ENCODE assay signal across 11 cellular contexts in the genomic region with DNA sequence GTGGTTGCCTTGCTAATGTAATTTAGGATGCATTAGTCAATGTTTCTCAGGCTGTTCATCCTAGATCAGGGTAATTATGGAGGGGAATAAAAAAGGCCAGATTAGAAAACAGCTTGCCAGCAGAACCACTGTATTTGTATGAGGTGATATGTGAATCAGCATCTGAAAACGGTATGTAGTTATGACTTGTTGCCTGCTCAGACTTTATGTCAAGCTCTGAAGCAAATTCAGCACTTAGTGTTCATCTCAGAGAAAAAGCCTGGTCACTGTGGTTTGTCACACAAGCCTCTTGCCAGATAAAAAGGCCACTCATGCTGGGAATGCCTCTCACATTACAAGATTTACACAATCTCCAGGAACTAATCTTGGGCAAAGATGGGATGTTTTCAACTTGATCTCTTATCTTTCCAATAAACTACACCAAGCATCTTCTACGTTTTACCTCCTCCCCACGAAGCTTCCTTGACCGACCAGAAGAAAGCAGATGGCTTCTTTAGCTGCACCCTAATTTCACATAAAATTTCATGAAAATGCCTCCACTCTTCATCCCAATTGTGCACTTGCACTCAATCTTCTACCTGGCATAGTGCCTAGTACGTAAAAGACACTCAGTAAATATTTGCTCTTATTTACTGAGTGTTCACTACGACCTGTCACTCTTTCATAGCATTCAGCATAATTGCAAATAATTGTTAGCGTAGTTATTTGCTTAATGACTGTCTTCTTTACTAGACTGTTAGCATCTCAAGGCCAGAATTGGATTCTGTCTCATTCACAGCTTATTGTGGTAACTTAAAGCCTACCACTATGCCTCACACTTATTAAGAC.
A peak's percentile ranks its signal among the peaks of the same experiment; 100 is the strongest.
DNase-seq lines count a peak whose midpoint lies in the region; ATAC-seq and TF ChIP-seq lines count a peak whose summit lies in the region.
"Had no signal": no experiment of that assay in that cellular context is flagged by ENCODE, and none has a peak within 500 bp of the region (broad histone marks: within the 10 kb centered on the region; RNA-seq: fewer than 3 reads in every experiment).

No MANE protein-coding gene starts in this region.

- POLR2A ChIA-PET in activated CD8-positive, alpha-beta T cell treated with anti-CD3 and anti-CD28 coated beads for 36 hours (lab: Charles Lee), result no interaction called here

- intact Hi-C loops in activated CD8-positive, alpha-beta T cell treated with anti-CD3 and anti-CD28 coated beads for 36 hours (cut with micrococcal nuclease), result no loop called here

- peaks cover 3% of the 10 kb centered on the region for H3K4me1 Mint-ChIP-seq in activated CD8-positive, alpha-beta T cell treated with anti-CD3 and anti-CD28 coated beads for 36 hours (ENCODE audit: low read depth)

- peak; percentile 14 for DNase-seq in AG08396 (ENCODE audit: low spot score)
- peak; percentile 29 for DNase-seq in HS-5 (ENCODE audit: low read depth)
- peak; percentile 84 for DNase-seq in NCI-H774 (lab: John Stamatoyannopoulos, UW)
- DNase-seq in fibroblast of villous mesenchyme (ENCODE audit: low read depth), result peak; percentile 56
- no peak for DNase-seq in T-helper 1 cell
- no peak for DNase-seq in activated CD8-positive, alpha-beta T cell treated with anti-CD3 and anti-CD28 coated beads for 36 hours
- DNase-seq: activated naive CD4-positive, alpha-beta T cell treated with anti-CD3 and anti-CD28 coated beads, Interleukin-2, amount 50 U/mL, for 16 hours; NCI-H1694 treated with DMSO at 0.1 percent for 48 hours; T1000 had no signal

- CTCF ChIA-PET in activated CD8-positive, alpha-beta T cell treated with anti-CD3 and anti-CD28 coated beads for 36 hours (lab: Charles Lee), result no interaction called here

- no peak for TF ChIP-seq CTCF in fibroblast of villous mesenchyme (IDR thresholded peaks at IDR 0.05; ENCODE audit: insufficient read depth, low read depth, low read length)
- TF ChIP-seq CTCF in activated CD8-positive, alpha-beta T cell treated with anti-CD3 and anti-CD28 coated beads for 36 hours (IDR thresholded peaks at IDR 0.05), result no peak

- no peak for ATAC-seq in HG03565 (IDR thresholded peaks at IDR 0.05; ENCODE audit: unreplicated experiment)
- ATAC-seq in activated CD8-positive, alpha-beta T cell treated with anti-CD3 and anti-CD28 coated beads for 36 hours, result no peak
- no peak for ATAC-seq in HG02973 (IDR thresholded peaks at IDR 0.05; ENCODE audit: unreplicated experiment)

- no peak overlapping the region for H3K4me3 Mint-ChIP-seq in activated CD8-positive, alpha-beta T cell treated with anti-CD3 and anti-CD28 coated beads for 36 hours

- no peak overlapping the region for H3K27ac Mint-ChIP-seq in activated CD8-positive, alpha-beta T cell treated with anti-CD3 and anti-CD28 coated beads for 36 hours

- H3K36me3 Mint-ChIP-seq in activated CD8-positive, alpha-beta T cell treated with anti-CD3 and anti-CD28 coated beads for 36 hours (ENCODE audit: low read depth), result peaks cover 2% of the 10 kb centered on the region

- no peaks in the 10 kb centered on the region for H3K9me3 Mint-ChIP-seq in activated CD8-positive, alpha-beta T cell treated with anti-CD3 and anti-CD28 coated beads for 36 hours

- no peak overlapping the region for H3K4me3 ChIP-seq in fibroblast of villous mesenchyme (ENCODE audit: low read depth, low read length)

- no peaks in the 10 kb centered on the region for H3K27me3 Mint-ChIP-seq in activated CD8-positive, alpha-beta T cell treated with anti-CD3 and anti-CD28 coated beads for 36 hours

Comparison
In these comparisons a context has a peak if more than half of its experiments do, and no peak if none do; other contexts are left out.
1. DNase-seq: peak in AG08396 (single experiment), HS-5 (single experiment), NCI-H774 (single experiment) and fibroblast of villous mesenchyme (single experiment); none in T-helper 1 cell (0 of 5) and activated CD8-positive, alpha-beta T cell treated with anti-CD3 and anti-CD28 coated beads for 36 hours (single experiment).